ENCODE assay signal across 2 cellular contexts in genomic region chr7:30088362-30088761, GRCh38.
TF ChIP-seq lines count a peak whose summit lies in the region.

No MANE protein-coding gene starts in this region.

TF ChIP-seq in HepG2, 621 proteins besides CTCF, POLR2A, EP300 and RAD21:
- TF ChIP-seq HNRNPL (IDR thresholded peaks at IDR 0.05; ENCODE audit: low read depth, low read length) (no peak), JUN (CRISPR knock-in tag; IDR thresholded peaks at IDR 0.05) (no peak), E2F2 (CRISPR knock-in tag; IDR thresholded peaks at IDR 0.05; ENCODE audit: borderline replicate concordance) (no peak), ZNF205 (CRISPR knock-in tag; IDR thresholded peaks at IDR 0.05) (no peak), GZF1 (CRISPR knock-in tag; IDR thresholded peaks at IDR 0.05) (peak; percentile 56; the same call in 1 of the 2 replicates), TFAP4 (IDR thresholded peaks at IDR 0.05; ENCODE audit: borderline replicate concordance, low read depth) (no peak), CREM (IDR thresholded peaks at IDR 0.05) (no peak), CREM (CRISPR knock-in tag; IDR thresholded peaks at IDR 0.05) (no peak)

TF ChIP-seq in H1, 55 proteins besides CTCF, POLR2A, EP300 and RAD21:
- TF ChIP-seq CHD7 (IDR thresholded peaks at IDR 0.05; ENCODE audit: insufficient replicate concordance, low read length) (peak; percentile 90), ZNF274 (IDR thresholded peaks at IDR 0.05; ENCODE audit: borderline replicate concordance, extremely low read depth, low read length) (no peak), SIN3A (conservative IDR thresholded peaks at IDR 0.05 in 1 of 2, IDR thresholded peaks at IDR 0.05 in 1 of 2; ENCODE audit: low read depth in 1 of 2, low read length in 2 of 2) (no peak), HDAC2 (IDR thresholded peaks at IDR 0.05; ENCODE audit: borderline replicate concordance in 1 of 2, low read depth in 2 of 2, low read length in 2 of 2) (no peak)
